ENCODE assay signal across 8 cellular contexts in genomic region chr5:134370871-134371833, GRCh38. TPM values are rescaled to one million over a fixed set of nuclear protein-coding genes. Genes with fewer than 3 reads are reported as not detected.
A peak's percentile ranks its signal among the peaks of the same experiment; 100 is the strongest.
DNase-seq lines count a peak whose midpoint lies in the region; ATAC-seq and TF ChIP-seq lines count a peak whose summit lies in the region.

Gene UBE2B (plus strand): TSS chr5:134371569. CDS start chr5:134371596, 27 bp downstream.

- H3K27me3 ChIP-seq in Panc1 (ENCODE audit: control insufficient read depth, insufficient read depth, low read length) (no peaks in the 10 kb centered on the region), mucosa of rectum (ENCODE audit: control insufficient read depth in 2 of 2, insufficient read depth in 2 of 2, low read length in 2 of 2) (no peaks in the 10 kb centered on the region)

- peaks cover 52% of the 10 kb centered on the region for H3K4me1 Mint-ChIP-seq in activated T-cell treated with anti-CD3 and anti-CD28 coated beads, Interleukin-2, amount 50 U/mL, for 4 hours (ENCODE audit: low read depth)

- H3K36me3 ChIP-seq in Panc1 (ENCODE audit: control insufficient read depth, insufficient read depth, low read length) (peaks cover 7% of the 10 kb centered on the region), mucosa of rectum (ENCODE audit: control insufficient read depth in 2 of 2, insufficient read depth in 2 of 2, low read length in 2 of 2) (peaks cover 2% of the 10 kb centered on the region in 2 donors)

- TF ChIP-seq POLR2A in erythroblast (IDR thresholded peaks at IDR 0.05; ENCODE audit: low read length): peak; percentile 94

- H3K4me1 ChIP-seq in Panc1 (ENCODE audit: control insufficient read depth, insufficient read depth, low read length) (peaks cover 12% of the 10 kb centered on the region), mucosa of rectum (ENCODE audit: control insufficient read depth in 2 of 2, insufficient read depth in 2 of 2, low read length in 2 of 2) (peaks cover 17 to 18% of the 10 kb centered on the region in 2 donors)

- peak within 1 kb of the TSS; percentile 100 for H3K9ac ChIP-seq in mucosa of rectum (ENCODE audit: low read depth in 1 of 2, low read length in 2 of 2)

- H3K4me3 ChIP-seq in Panc1 (ENCODE audit: low read depth in 2 of 2, low read length in 2 of 2) (peak within 1 kb of the TSS; percentile 81 to 98), mucosa of rectum (ENCODE audit: low read length in 2 of 2) (peak within 1 kb of the TSS; percentile 93 to 99)

- in situ Hi-C loops in Panc1 (cut with HindIII; ENCODE audit: low pct_unique_long_range_greater_than_20kb, low sequenced_read_pairs): no loop called here

- H3K36me3 Mint-ChIP-seq in activated T-cell treated with anti-CD3 and anti-CD28 coated beads, Interleukin-2, amount 50 U/mL, for 4 hours (ENCODE audit: insufficient read depth): peaks cover 18% of the 10 kb centered on the region

- CTCF ChIA-PET in Panc1 (lab: Charles Lee): no interaction called here

- H3K4me3 Mint-ChIP-seq in activated T-cell treated with anti-CD3 and anti-CD28 coated beads, Interleukin-2, amount 50 U/mL, for 4 hours: peak within 1 kb of the TSS; percentile 99

- intact Hi-C loops in Panc1 (cut with micrococcal nuclease; ENCODE audit: unreplicated experiment): loop anchor here (5.0 to 10.0 kb wide), 2 partner anchors 156 to 214 kb away; partner anchors contain the start of gene JADE2

- peaks cover 5% of the 10 kb centered on the region; the same call in 1 of the 2 replicates for H3K9me3 ChIP-seq in Panc1 (ENCODE audit: control insufficient read depth, insufficient read depth, low read depth, low read length)
- no peaks in the 10 kb centered on the region for H3K9me3 ChIP-seq in mucosa of rectum (ENCODE audit: control insufficient read depth in 2 of 2, low read length in 2 of 2)

- no peaks in the 10 kb centered on the region for H3K9me3 Mint-ChIP-seq in activated T-cell treated with anti-CD3 and anti-CD28 coated beads, Interleukin-2, amount 50 U/mL, for 4 hours

- DNase-seq in DMS53 (lab: John Stamatoyannopoulos, UW) (peak; percentile 100), KG1 (lab: John Stamatoyannopoulos, UW) (peak; percentile 86), Panc1 (ENCODE audit: low read depth, low spot score) (peak; percentile 98), erythroblast (lab: John Stamatoyannopoulos, UW) (peak; percentile 99 to 100)
- DNase-seq in activated T-cell treated with anti-CD3 and anti-CD28 coated beads, Interleukin-2, amount 50 U/mL, for 4 hours: peak; percentile 98
- peak; percentile 97 for DNase-seq in stimulated activated CD8-positive, alpha-beta memory T cell treated with anti-CD3 and anti-CD28 coated beads, Interleukin-4, amount 100 ng/mL, for 48 hours

- no peak for TF ChIP-seq CTCF in Panc1 (IDR thresholded peaks at IDR 0.05)

- H3K27ac ChIP-seq in Panc1 (ENCODE audit: low read length) (peak within 1 kb of the TSS; percentile 96), mucosa of rectum (ENCODE audit: low read depth in 2 of 2, low read length in 2 of 2) (peak within 1 kb of the TSS; percentile 99)

- ATAC-seq in GM21723 (IDR thresholded peaks at IDR 0.05; ENCODE audit: unreplicated experiment) (peak; percentile 73), Panc1 (peak; percentile 89)
- ATAC-seq in activated T-cell treated with anti-CD3 and anti-CD28 coated beads, Interleukin-2, amount 50 U/mL, for 4 hours: peak; percentile 69

- POLR2A ChIA-PET in Panc1 (lab: Charles Lee): interaction anchor here (0.5 to 0.7 kb wide), 7 partner anchors 12 to 568 kb away, joined by 3 to 15 read pairs (median 5); no protein-coding TSS in a partner anchor

- H3K27me3 Mint-ChIP-seq in activated T-cell treated with anti-CD3 and anti-CD28 coated beads, Interleukin-2, amount 50 U/mL, for 4 hours (ENCODE audit: low read depth): no peaks in the 10 kb centered on the region

- BruUV-seq in Panc1 (replicated peaks; lab: Mats Ljungman, UMichigan): no TSS peak

RNA-seq across cellular contexts. Expression of gene UBE2B, which starts in this region (rescaled TPM):
- total RNA-seq in Panc1 (2021; ENCODE audit: unreplicated experiment): 97.8 TPM
- 84.2 TPM for polyA plus RNA-seq in Panc1 (2012; ENCODE audit: insufficient read length)
- 100 to 1,000 TPM in 1 of 3 donors, 10 to 100 TPM in 2; 84.1 to 104 (median 95.9) TPM for total RNA-seq in activated T-cell treated with anti-CD3 and anti-CD28 coated beads, Interleukin-2, amount 50 U/mL, for 4 hours

Comparison
In these comparisons a context has a peak if more than half of its experiments do, and no peak if none do; other contexts are left out.
1. Peak in every context shown above with its lines: DNase-seq, ATAC-seq, H3K4me3 ChIP-seq and H3K27ac ChIP-seq.